In the genomic region with DNA sequence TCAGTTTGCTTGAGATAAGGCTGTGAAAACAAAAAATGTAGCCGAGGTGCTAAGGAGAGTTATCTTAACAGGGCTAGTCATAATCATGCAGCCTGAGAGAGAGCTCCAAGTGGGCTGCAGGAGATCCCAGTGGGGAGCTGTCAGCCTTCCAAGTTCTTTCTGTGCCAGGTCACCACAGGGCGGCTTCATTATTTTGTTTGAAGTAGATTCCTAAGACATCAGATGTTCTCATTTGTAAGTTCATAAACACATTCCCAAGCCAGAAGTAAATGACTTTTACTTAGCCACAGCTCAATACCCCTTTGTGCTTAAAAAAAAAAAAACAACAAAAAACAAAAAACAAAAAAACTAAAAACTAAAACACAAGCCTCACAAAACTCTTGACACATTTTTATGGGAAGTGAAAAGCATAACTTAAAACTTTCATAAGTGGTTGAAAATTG, we compare ENCODE assay signal across 10 cellular contexts. TPM values are rescaled to one million over a fixed set of nuclear protein-coding genes. Genes with fewer than 3 reads are reported as not detected.
DNase-seq lines count a peak whose midpoint lies in the region; ATAC-seq and TF ChIP-seq lines count a peak whose summit lies in the region.
"Had no signal": no experiment of that assay in that cellular context is flagged by ENCODE, and none has a peak within 500 bp of the region (broad histone marks: within the 10 kb centered on the region; RNA-seq: fewer than 3 reads in every experiment).

No MANE protein-coding gene starts in this region.

- peak overlapping the region in 3 of 4 donors; percentile 5 to 69 (median 45) for H3K27ac ChIP-seq in upper lobe of left lung

- no peaks in the 10 kb centered on the region for H3K27me3 ChIP-seq in upper lobe of left lung
- H3K27me3 ChIP-seq: BLaER1 treated with 17β-estradiol and CSF1 and Interleukin-3, amounts not matched to agents 10 nM and 100 nM had no signal

- DNase-seq in activated naive CD4-positive, alpha-beta T cell (lab: John Stamatoyannopoulos, UW) = no peak
- DNase-seq in astrocyte of the hippocampus (ENCODE audit: low read depth, low spot score) (peak; percentile 94), kidney glomerular epithelial cell (lab: John Stamatoyannopoulos, UW) (peak; percentile 45), upper lobe of left lung (peak in 1 of 2 donors; percentile 25), NCI-H2029 (lab: John Stamatoyannopoulos, UW) (no peak)
- DNase-seq: SIG-M5 had no signal

- H3K9me3 Mint-ChIP-seq in activated naive CD4-positive, alpha-beta T cell treated with anti-CD3 and anti-CD28 coated beads, Interleukin-2, amount 50 U/mL, for 24 hours = no peaks in the 10 kb centered on the region
- H3K9me3 Mint-ChIP-seq in stimulated activated memory B cell treated with anti-CD40 and anti-IgM and Interleukin-4, amounts not matched to agents 10 μg/mL and 1 μg/mL and 100 μg/mL, for 72 hours = no peaks in the 10 kb centered on the region

- no peaks in the 10 kb centered on the region for H3K9me3 ChIP-seq in upper lobe of left lung

- ATAC-seq in upper lobe of left lung (ENCODE audit: low FRiP score in 2 of 2) (peak; percentile 56 to 67), HG03097 (IDR thresholded peaks at IDR 0.05; ENCODE audit: low FRiP score, unreplicated experiment) (no peak)
- ATAC-seq in stimulated activated memory B cell treated with anti-CD40 and anti-IgM and Interleukin-4, amounts not matched to agents 10 μg/mL and 1 μg/mL and 100 μg/mL, for 72 hours = no peak

- H3K4me3 Mint-ChIP-seq in activated naive CD4-positive, alpha-beta T cell treated with anti-CD3 and anti-CD28 coated beads, Interleukin-2, amount 50 U/mL, for 24 hours = no peak overlapping the region
- H3K4me3 Mint-ChIP-seq in stimulated activated memory B cell treated with anti-CD40 and anti-IgM and Interleukin-4, amounts not matched to agents 10 μg/mL and 1 μg/mL and 100 μg/mL, for 72 hours = no peak overlapping the region

- H3K27ac Mint-ChIP-seq in activated naive CD4-positive, alpha-beta T cell treated with anti-CD3 and anti-CD28 coated beads, Interleukin-2, amount 50 U/mL, for 24 hours = peak overlapping the region; percentile 86
- no peak overlapping the region for H3K27ac Mint-ChIP-seq in stimulated activated memory B cell treated with anti-CD40 and anti-IgM and Interleukin-4, amounts not matched to agents 10 μg/mL and 1 μg/mL and 100 μg/mL, for 72 hours

- H3K36me3 Mint-ChIP-seq in activated naive CD4-positive, alpha-beta T cell treated with anti-CD3 and anti-CD28 coated beads, Interleukin-2, amount 50 U/mL, for 24 hours = peaks cover 20% of the 10 kb centered on the region
- H3K36me3 Mint-ChIP-seq in stimulated activated memory B cell treated with anti-CD40 and anti-IgM and Interleukin-4, amounts not matched to agents 10 μg/mL and 1 μg/mL and 100 μg/mL, for 72 hours = peaks cover 14% of the 10 kb centered on the region

- no peak for TF ChIP-seq CTCF in upper lobe of left lung (IDR thresholded peaks at IDR 0.05)

- H3K27me3 Mint-ChIP-seq in activated naive CD4-positive, alpha-beta T cell treated with anti-CD3 and anti-CD28 coated beads, Interleukin-2, amount 50 U/mL, for 24 hours = no peaks in the 10 kb centered on the region
- H3K27me3 Mint-ChIP-seq in stimulated activated memory B cell treated with anti-CD40 and anti-IgM and Interleukin-4, amounts not matched to agents 10 μg/mL and 1 μg/mL and 100 μg/mL, for 72 hours = no peaks in the 10 kb centered on the region

- peaks cover 85% of the 10 kb centered on the region for H3K4me1 Mint-ChIP-seq in activated naive CD4-positive, alpha-beta T cell treated with anti-CD3 and anti-CD28 coated beads, Interleukin-2, amount 50 U/mL, for 24 hours
- H3K4me1 Mint-ChIP-seq in stimulated activated memory B cell treated with anti-CD40 and anti-IgM and Interleukin-4, amounts not matched to agents 10 μg/mL and 1 μg/mL and 100 μg/mL, for 72 hours = peaks cover 51% of the 10 kb centered on the region

- H3K4me1 ChIP-seq in upper lobe of left lung = peaks cover 12 to 51% (median 36%) of the 10 kb centered on the region in 4 donors

- 17 to 27% methylated on average over 2 of the region's 2 CpGs for WGBS in upper lobe of left lung, 2 donors

- no peaks in the 10 kb centered on the region for H3K36me3 ChIP-seq in upper lobe of left lung

- H3K4me3 ChIP-seq in upper lobe of left lung = no peak overlapping the region
- H3K4me3 ChIP-seq: BLaER1 treated with 17β-estradiol and CSF1 and Interleukin-3, amounts not matched to agents 10 nM and 100 nM had no signal

- no peak for TF ChIP-seq POLR2A in upper lobe of left lung (IDR thresholded peaks at IDR 0.05)

- no peak for TF ChIP-seq EP300 in upper lobe of left lung (IDR thresholded peaks at IDR 0.05)

RNA-seq across cellular contexts. Expression of a gene that starts 8.5 kb away (rescaled TPM):
- 10 to 100 TPM in 5 of 6 donors, 1 to 10 TPM in 1; 9.6 to 56.6 (median 22.1) TPM for total RNA-seq in upper lobe of left lung

Comparison
In these comparisons a context has a peak if more than half of its experiments do, and no peak if none do; other contexts are left out.
1. DNase-seq: peak in astrocyte of the hippocampus (single experiment) and kidney glomerular epithelial cell (single experiment); none in activated naive CD4-positive, alpha-beta T cell (0 of 4) and NCI-H2029 (single experiment).
2. ATAC-seq: peak in upper lobe of left lung (2 of 2); none in stimulated activated memory B cell treated with anti-CD40 and anti-IgM and Interleukin-4, amounts not matched to agents 10 μg/mL and 1 μg/mL and 100 μg/mL, for 72 hours (single experiment) and HG03097 (single experiment).